1 cellular context compared by ENCODE assay signal in genomic region chr14:61042220-61042619, GRCh38.
A peak's percentile ranks its signal among the peaks of the same experiment; 100 is the strongest.
TF ChIP-seq lines count a peak whose summit lies in the region.

No MANE protein-coding gene starts in this region.

TF ChIP-seq in HepG2, 621 proteins besides CTCF, POLR2A, EP300 and RAD21 (continued from another document and continues in another):
- TF ChIP-seq, protein P1, sequence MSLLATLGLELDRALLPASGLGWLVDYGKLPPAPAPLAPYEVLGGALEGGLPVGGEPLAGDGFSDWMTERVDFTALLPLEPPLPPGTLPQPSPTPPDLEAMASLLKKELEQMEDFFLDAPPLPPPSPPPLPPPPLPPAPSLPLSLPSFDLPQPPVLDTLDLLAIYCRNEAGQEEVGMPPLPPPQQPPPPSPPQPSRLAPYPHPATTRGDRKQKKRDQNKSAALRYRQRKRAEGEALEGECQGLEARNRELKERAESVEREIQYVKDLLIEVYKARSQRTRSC (CRISPR knock-in tag; IDR thresholded peaks at IDR 0.05; ENCODE audit: low read depth): no peak
- no peak for TF ChIP-seq IRF1 (CRISPR knock-in tag; IDR thresholded peaks at IDR 0.05; ENCODE audit: low read depth)
- TF ChIP-seq NR2C2 (CRISPR knock-in tag; IDR thresholded peaks at IDR 0.05; ENCODE audit: borderline replicate concordance): no peak
- no peak for TF ChIP-seq CERS6 (CRISPR knock-in tag; IDR thresholded peaks at IDR 0.05)
- TF ChIP-seq MAFG (CRISPR knock-in tag; IDR thresholded peaks at IDR 0.05): no peak
- TF ChIP-seq, protein P2, sequence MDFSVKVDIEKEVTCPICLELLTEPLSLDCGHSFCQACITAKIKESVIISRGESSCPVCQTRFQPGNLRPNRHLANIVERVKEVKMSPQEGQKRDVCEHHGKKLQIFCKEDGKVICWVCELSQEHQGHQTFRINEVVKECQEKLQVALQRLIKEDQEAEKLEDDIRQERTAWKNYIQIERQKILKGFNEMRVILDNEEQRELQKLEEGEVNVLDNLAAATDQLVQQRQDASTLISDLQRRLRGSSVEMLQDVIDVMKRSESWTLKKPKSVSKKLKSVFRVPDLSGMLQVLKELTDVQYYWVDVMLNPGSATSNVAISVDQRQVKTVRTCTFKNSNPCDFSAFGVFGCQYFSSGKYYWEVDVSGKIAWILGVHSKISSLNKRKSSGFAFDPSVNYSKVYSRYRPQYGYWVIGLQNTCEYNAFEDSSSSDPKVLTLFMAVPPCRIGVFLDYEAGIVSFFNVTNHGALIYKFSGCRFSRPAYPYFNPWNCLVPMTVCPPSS (IDR thresholded peaks at IDR 0.05): no peak
- TF ChIP-seq NCOA2 (CRISPR knock-in tag; IDR thresholded peaks at IDR 0.05): peak; percentile 88
- no peak for TF ChIP-seq NFATC3 (CRISPR knock-in tag; IDR thresholded peaks at IDR 0.05)
- no peak for TF ChIP-seq PCBP1 (IDR thresholded peaks at IDR 0.05; ENCODE audit: borderline replicate concordance, low read depth, low read length)
- no peak for TF ChIP-seq WIZ (CRISPR knock-in tag; IDR thresholded peaks at IDR 0.05)
- TF ChIP-seq TBL1XR1 (IDR thresholded peaks at IDR 0.05; ENCODE audit: borderline replicate concordance, low read length, partially characterized antibody): peak; percentile 95
- TF ChIP-seq ZNF414 (CRISPR knock-in tag; IDR thresholded peaks at IDR 0.05): no peak
- no peak for TF ChIP-seq RFX5 (IDR thresholded peaks at IDR 0.05; ENCODE audit: low read depth, low read length)
- TF ChIP-seq, protein P3, sequence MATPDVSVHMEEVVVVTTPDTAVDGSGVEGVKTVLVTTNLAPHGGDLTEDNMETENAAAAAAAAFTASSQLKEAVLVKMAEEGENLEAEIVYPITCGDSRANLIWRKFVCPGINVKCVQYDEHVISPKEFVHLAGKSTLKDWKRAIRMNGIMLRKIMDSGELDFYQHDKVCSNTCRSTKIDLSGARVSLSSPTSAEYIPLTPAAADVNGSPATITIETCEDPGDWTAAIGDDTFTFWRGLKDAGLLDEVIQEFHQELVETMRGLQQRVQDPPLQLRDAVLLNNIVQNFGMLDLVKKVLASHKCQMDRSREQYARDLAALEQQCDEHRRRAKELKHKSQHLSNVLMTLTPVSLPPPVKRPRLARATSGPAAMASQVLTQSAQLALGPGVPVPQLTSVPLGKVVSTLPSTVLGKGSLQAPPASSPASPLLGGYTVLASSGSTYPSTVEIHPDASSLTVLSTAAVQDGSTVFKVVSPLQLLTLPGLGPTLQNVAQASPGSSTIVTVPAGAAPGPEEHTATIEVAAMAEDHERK (CRISPR knock-in tag; IDR thresholded peaks at IDR 0.05; ENCODE audit: low read depth): no peak
- TF ChIP-seq ZNF143 (CRISPR knock-in tag; IDR thresholded peaks at IDR 0.05): no peak
- TF ChIP-seq ZNF660 (CRISPR knock-in tag; IDR thresholded peaks at IDR 0.05; ENCODE audit: borderline replicate concordance, low read depth): no peak
- no peak for TF ChIP-seq MXI1 (IDR thresholded peaks at IDR 0.05; ENCODE audit: borderline replicate concordance, low read depth, low read length)
- no peak for TF ChIP-seq ZNF746 (CRISPR knock-in tag; IDR thresholded peaks at IDR 0.05)
- TF ChIP-seq, protein P4, sequence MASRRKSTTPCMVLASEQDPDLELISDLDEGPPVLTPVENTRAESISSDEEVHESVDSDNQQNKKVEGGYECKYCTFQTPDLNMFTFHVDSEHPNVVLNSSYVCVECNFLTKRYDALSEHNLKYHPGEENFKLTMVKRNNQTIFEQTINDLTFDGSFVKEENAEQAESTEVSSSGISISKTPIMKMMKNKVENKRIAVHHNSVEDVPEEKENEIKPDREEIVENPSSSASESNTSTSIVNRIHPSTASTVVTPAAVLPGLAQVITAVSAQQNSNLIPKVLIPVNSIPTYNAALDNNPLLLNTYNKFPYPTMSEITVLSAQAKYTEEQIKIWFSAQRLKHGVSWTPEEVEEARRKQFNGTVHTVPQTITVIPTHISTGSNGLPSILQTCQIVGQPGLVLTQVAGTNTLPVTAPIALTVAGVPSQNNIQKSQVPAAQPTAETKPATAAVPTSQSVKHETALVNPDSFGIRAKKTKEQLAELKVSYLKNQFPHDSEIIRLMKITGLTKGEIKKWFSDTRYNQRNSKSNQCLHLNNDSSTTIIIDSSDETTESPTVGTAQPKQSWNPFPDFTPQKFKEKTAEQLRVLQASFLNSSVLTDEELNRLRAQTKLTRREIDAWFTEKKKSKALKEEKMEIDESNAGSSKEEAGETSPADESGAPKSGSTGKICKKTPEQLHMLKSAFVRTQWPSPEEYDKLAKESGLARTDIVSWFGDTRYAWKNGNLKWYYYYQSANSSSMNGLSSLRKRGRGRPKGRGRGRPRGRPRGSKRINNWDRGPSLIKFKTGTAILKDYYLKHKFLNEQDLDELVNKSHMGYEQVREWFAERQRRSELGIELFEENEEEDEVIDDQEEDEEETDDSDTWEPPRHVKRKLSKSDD (CRISPR knock-in tag; IDR thresholded peaks at IDR 0.05; ENCODE audit: low read depth): no peak
- TF ChIP-seq ZNF672 (CRISPR knock-in tag; IDR thresholded peaks at IDR 0.05): no peak
- TF ChIP-seq ZNF720 (CRISPR knock-in tag; IDR thresholded peaks at IDR 0.05): no peak
- TF ChIP-seq KDM6A (CRISPR knock-in tag; IDR thresholded peaks at IDR 0.05; ENCODE audit: low read depth): no peak
- TF ChIP-seq IKZF1 (IDR thresholded peaks at IDR 0.05): no peak
- peak; percentile 59; the same call in 1 of the 2 replicates for TF ChIP-seq SKIL (CRISPR knock-in tag; IDR thresholded peaks at IDR 0.05; ENCODE audit: borderline replicate concordance)
- no peak for TF ChIP-seq NKX3-1 (CRISPR knock-in tag; IDR thresholded peaks at IDR 0.05)
- peak; percentile 52; the same call in 1 of the 2 replicates for TF ChIP-seq ETV5 (CRISPR knock-in tag; IDR thresholded peaks at IDR 0.05; ENCODE audit: borderline replicate concordance)
- TF ChIP-seq RARG (CRISPR knock-in tag; IDR thresholded peaks at IDR 0.05; ENCODE audit: low read depth): no peak
- TF ChIP-seq MIXL1 (CRISPR knock-in tag; IDR thresholded peaks at IDR 0.05): peak; percentile 92
- TF ChIP-seq ZNF75D (CRISPR knock-in tag; IDR thresholded peaks at IDR 0.05; ENCODE audit: borderline replicate concordance): no peak
- TF ChIP-seq NCOA1 (CRISPR knock-in tag; IDR thresholded peaks at IDR 0.05): no peak
- no peak for TF ChIP-seq KAT2B (IDR thresholded peaks at IDR 0.05; ENCODE audit: borderline replicate concordance, low read depth, low read length)
- TF ChIP-seq ZNF564 (CRISPR knock-in tag; IDR thresholded peaks at IDR 0.05): no peak
- peak; percentile 79; the same call in 1 of the 2 replicates for TF ChIP-seq ZNF503 (CRISPR knock-in tag; IDR thresholded peaks at IDR 0.05)
- no peak; the same call in 1 of the 2 replicates for TF ChIP-seq YEATS2 (CRISPR knock-in tag; IDR thresholded peaks at IDR 0.05; ENCODE audit: borderline replicate concordance)
- no peak for TF ChIP-seq ZNF670 (CRISPR knock-in tag; IDR thresholded peaks at IDR 0.05; ENCODE audit: borderline replicate concordance)
- TF ChIP-seq, protein P5, sequence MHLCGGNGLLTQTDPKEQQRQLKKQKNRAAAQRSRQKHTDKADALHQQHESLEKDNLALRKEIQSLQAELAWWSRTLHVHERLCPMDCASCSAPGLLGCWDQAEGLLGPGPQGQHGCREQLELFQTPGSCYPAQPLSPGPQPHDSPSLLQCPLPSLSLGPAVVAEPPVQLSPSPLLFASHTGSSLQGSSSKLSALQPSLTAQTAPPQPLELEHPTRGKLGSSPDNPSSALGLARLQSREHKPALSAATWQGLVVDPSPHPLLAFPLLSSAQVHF (CRISPR knock-in tag; IDR thresholded peaks at IDR 0.05): no peak
- TF ChIP-seq FIP1L1 (IDR thresholded peaks at IDR 0.05; ENCODE audit: borderline replicate concordance, insufficient read depth, low read depth, low read length): no peak
- TF ChIP-seq, protein P6, sequence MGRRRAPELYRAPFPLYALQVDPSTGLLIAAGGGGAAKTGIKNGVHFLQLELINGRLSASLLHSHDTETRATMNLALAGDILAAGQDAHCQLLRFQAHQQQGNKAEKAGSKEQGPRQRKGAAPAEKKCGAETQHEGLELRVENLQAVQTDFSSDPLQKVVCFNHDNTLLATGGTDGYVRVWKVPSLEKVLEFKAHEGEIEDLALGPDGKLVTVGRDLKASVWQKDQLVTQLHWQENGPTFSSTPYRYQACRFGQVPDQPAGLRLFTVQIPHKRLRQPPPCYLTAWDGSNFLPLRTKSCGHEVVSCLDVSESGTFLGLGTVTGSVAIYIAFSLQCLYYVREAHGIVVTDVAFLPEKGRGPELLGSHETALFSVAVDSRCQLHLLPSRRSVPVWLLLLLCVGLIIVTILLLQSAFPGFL (CRISPR knock-in tag; IDR thresholded peaks at IDR 0.05): no peak
- TF ChIP-seq, protein P7, sequence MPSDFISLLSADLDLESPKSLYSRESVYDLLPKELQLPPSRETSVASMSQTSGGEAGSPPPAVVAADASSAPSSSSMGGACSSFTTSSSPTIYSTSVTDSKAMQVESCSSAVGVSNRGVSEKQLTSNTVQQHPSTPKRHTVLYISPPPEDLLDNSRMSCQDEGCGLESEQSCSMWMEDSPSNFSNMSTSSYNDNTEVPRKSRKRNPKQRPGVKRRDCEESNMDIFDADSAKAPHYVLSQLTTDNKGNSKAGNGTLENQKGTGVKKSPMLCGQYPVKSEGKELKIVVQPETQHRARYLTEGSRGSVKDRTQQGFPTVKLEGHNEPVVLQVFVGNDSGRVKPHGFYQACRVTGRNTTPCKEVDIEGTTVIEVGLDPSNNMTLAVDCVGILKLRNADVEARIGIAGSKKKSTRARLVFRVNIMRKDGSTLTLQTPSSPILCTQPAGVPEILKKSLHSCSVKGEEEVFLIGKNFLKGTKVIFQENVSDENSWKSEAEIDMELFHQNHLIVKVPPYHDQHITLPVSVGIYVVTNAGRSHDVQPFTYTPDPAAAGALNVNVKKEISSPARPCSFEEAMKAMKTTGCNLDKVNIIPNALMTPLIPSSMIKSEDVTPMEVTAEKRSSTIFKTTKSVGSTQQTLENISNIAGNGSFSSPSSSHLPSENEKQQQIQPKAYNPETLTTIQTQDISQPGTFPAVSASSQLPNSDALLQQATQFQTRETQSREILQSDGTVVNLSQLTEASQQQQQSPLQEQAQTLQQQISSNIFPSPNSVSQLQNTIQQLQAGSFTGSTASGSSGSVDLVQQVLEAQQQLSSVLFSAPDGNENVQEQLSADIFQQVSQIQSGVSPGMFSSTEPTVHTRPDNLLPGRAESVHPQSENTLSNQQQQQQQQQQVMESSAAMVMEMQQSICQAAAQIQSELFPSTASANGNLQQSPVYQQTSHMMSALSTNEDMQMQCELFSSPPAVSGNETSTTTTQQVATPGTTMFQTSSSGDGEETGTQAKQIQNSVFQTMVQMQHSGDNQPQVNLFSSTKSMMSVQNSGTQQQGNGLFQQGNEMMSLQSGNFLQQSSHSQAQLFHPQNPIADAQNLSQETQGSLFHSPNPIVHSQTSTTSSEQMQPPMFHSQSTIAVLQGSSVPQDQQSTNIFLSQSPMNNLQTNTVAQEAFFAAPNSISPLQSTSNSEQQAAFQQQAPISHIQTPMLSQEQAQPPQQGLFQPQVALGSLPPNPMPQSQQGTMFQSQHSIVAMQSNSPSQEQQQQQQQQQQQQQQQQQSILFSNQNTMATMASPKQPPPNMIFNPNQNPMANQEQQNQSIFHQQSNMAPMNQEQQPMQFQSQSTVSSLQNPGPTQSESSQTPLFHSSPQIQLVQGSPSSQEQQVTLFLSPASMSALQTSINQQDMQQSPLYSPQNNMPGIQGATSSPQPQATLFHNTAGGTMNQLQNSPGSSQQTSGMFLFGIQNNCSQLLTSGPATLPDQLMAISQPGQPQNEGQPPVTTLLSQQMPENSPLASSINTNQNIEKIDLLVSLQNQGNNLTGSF (CRISPR knock-in tag; IDR thresholded peaks at IDR 0.05): no peak
- no peak for TF ChIP-seq ZNF354B (CRISPR knock-in tag; IDR thresholded peaks at IDR 0.05)
- TF ChIP-seq CEBPG (CRISPR knock-in tag; IDR thresholded peaks at IDR 0.05): peak; percentile 40
- TF ChIP-seq ZNF296 (CRISPR knock-in tag; conservative IDR thresholded peaks at IDR 0.05): no peak
- TF ChIP-seq SKI (IDR thresholded peaks at IDR 0.05; ENCODE audit: partially characterized antibody): peak; percentile 96
- TF ChIP-seq HDAC6 (IDR thresholded peaks at IDR 0.05; ENCODE audit: low read depth, low read length): no peak
